In the genomic region with DNA sequence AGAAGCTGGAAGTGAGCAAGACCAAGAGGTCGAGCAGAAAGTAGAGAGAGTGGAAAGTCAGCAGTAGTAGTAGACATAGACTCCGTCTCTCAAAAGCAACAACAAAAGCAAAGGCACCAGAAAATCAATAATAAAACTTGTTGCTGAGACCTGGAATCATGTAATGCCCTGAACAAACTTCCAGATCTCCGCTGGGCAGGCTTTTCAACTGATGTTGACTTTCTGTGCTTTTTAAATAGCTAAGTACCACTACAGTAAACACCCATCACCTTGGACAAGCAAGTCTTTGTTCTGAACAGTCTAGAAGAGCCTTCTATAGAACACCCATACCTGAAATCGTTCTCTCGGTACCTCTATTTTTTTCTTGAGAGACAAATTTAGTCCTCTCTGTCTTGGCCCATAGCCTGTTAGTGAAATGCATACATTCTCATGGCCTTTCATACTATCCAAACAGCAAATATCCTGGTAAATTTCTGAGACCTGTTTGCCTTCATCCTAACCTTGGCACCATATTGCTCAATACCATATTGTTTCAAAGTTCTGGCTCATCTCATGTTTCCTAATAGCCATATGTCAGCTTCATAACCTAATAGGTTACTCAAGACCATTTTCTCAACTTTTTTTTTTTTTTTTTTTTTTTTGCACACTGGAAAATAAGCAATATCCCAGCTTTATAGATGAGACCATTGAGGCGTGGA, we compare ENCODE assay signal across 1 cellular context.
TF ChIP-seq lines count a peak whose summit lies in the region.

No MANE protein-coding gene starts in this region.

TF ChIP-seq in HepG2, 621 proteins besides CTCF, POLR2A, EP300 and RAD21 (continued from another document and continues in another):
- peak; percentile 65 for TF ChIP-seq ARID5B (CRISPR knock-in tag; IDR thresholded peaks at IDR 0.05)
- TF ChIP-seq SOX5 (CRISPR knock-in tag; IDR thresholded peaks at IDR 0.05; ENCODE audit: borderline replicate concordance): peak; percentile 84
- TF ChIP-seq GATAD2A (CRISPR knock-in tag; IDR thresholded peaks at IDR 0.05): peak; percentile 66
- TF ChIP-seq PAXIP1 (CRISPR knock-in tag; conservative IDR thresholded peaks at IDR 0.05): peak; percentile 61
- TF ChIP-seq FOXP4 (CRISPR knock-in tag; IDR thresholded peaks at IDR 0.05): peak; percentile 80
- TF ChIP-seq CREM (IDR thresholded peaks at IDR 0.05): peak; percentile 40; the same call in 1 of the 2 replicates
- TF ChIP-seq CREM (CRISPR knock-in tag; IDR thresholded peaks at IDR 0.05): no peak
- peak; percentile 14; the same call in 1 of the 2 replicates for TF ChIP-seq SMC3 (IDR thresholded peaks at IDR 0.05; ENCODE audit: low read length)
- TF ChIP-seq TCF7 (IDR thresholded peaks at IDR 0.05; ENCODE audit: low read depth): peak; percentile 55
- 0 out of 2 replicates have a peak, but pooled peaks have one; percentile 23 for TF ChIP-seq NR2F6 (IDR thresholded peaks at IDR 0.05)
- no peak for TF ChIP-seq NR2F6 (CRISPR knock-in tag; IDR thresholded peaks at IDR 0.05)
- no peak for TF ChIP-seq MYC (CRISPR knock-in tag; IDR thresholded peaks at IDR 0.05; ENCODE audit: borderline replicate concordance)
- TF ChIP-seq, protein P1, sequence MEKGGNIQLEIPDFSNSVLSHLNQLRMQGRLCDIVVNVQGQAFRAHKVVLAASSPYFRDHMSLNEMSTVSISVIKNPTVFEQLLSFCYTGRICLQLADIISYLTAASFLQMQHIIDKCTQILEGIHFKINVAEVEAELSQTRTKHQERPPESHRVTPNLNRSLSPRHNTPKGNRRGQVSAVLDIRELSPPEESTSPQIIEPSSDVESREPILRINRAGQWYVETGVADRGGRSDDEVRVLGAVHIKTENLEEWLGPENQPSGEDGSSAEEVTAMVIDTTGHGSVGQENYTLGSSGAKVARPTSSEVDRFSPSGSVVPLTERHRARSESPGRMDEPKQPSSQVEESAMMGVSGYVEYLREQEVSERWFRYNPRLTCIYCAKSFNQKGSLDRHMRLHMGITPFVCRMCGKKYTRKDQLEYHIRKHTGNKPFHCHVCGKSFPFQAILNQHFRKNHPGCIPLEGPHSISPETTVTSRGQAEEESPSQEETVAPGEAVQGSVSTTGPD (CRISPR knock-in tag; IDR thresholded peaks at IDR 0.05): peak; percentile 55; the same call in 1 of the 2 replicates
- peak; percentile 98 for TF ChIP-seq CEBPB (IDR thresholded peaks at IDR 0.05; ENCODE audit: borderline replicate concordance, low read depth, low read length)
- TF ChIP-seq ZNF362 (CRISPR knock-in tag; IDR thresholded peaks at IDR 0.05; ENCODE audit: borderline replicate concordance): peak; percentile 81; the same call in 1 of the 2 replicates
- TF ChIP-seq, protein P2, sequence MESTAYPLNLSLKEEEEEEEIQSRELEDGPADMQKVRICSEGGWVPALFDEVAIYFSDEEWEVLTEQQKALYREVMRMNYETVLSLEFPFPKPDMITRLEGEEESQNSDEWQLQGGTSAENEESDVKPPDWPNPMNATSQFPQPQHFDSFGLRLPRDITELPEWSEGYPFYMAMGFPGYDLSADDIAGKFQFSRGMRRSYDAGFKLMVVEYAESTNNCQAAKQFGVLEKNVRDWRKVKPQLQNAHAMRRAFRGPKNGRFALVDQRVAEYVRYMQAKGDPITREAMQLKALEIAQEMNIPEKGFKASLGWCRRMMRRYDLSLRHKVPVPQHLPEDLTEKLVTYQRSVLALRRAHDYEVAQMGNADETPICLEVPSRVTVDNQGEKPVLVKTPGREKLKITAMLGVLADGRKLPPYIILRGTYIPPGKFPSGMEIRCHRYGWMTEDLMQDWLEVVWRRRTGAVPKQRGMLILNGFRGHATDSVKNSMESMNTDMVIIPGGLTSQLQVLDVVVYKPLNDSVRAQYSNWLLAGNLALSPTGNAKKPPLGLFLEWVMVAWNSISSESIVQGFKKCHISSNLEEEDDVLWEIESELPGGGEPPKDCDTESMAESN (CRISPR knock-in tag; conservative IDR thresholded peaks at IDR 0.05): 0 out of 2 replicates have a peak, but pooled peaks have one; percentile 26
- TF ChIP-seq ELF3 (CRISPR knock-in tag; IDR thresholded peaks at IDR 0.05): 0 out of 2 replicates have a peak, but pooled peaks have one; percentile 15
- peak; percentile 63 for TF ChIP-seq FOXA3 (CRISPR knock-in tag; IDR thresholded peaks at IDR 0.05)
- 0 out of 2 replicates have a peak, but pooled peaks have one; percentile 5 for TF ChIP-seq RARA (CRISPR knock-in tag; IDR thresholded peaks at IDR 0.05)
- no peak for TF ChIP-seq CBX2 (IDR thresholded peaks at IDR 0.05; ENCODE audit: low read depth, low read length)
- no peak for TF ChIP-seq CBX2 (CRISPR knock-in tag; IDR thresholded peaks at IDR 0.05; ENCODE audit: low read depth)
- TF ChIP-seq HDAC2 (CRISPR knock-in tag; IDR thresholded peaks at IDR 0.05): 0 out of 2 replicates have a peak, but pooled peaks have one; percentile 31
- TF ChIP-seq ZNF12 (CRISPR knock-in tag; IDR thresholded peaks at IDR 0.05): peak; percentile 31; the same call in 1 of the 2 replicates
- 0 out of 2 replicates have a peak, but pooled peaks have one; percentile 16 for TF ChIP-seq GFI1 (CRISPR knock-in tag; IDR thresholded peaks at IDR 0.05; ENCODE audit: borderline replicate concordance)
- TF ChIP-seq, protein P3, sequence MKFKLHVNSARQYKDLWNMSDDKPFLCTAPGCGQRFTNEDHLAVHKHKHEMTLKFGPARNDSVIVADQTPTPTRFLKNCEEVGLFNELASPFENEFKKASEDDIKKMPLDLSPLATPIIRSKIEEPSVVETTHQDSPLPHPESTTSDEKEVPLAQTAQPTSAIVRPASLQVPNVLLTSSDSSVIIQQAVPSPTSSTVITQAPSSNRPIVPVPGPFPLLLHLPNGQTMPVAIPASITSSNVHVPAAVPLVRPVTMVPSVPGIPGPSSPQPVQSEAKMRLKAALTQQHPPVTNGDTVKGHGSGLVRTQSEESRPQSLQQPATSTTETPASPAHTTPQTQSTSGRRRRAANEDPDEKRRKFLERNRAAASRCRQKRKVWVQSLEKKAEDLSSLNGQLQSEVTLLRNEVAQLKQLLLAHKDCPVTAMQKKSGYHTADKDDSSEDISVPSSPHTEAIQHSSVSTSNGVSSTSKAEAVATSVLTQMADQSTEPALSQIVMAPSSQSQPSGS (CRISPR knock-in tag; IDR thresholded peaks at IDR 0.05): peak; percentile 59; the same call in 1 of the 2 replicates
- TF ChIP-seq SOX13 (IDR thresholded peaks at IDR 0.05): no peak
- TF ChIP-seq SOX13 (CRISPR knock-in tag; conservative IDR thresholded peaks at IDR 0.05 in 1 of 2, IDR thresholded peaks at IDR 0.05 in 1 of 2): peak in 1 of 2 experiments; percentile 88; a peak in 2 of 4 replicates
- TF ChIP-seq ONECUT2 (CRISPR knock-in tag; IDR thresholded peaks at IDR 0.05): peak; percentile 89
- TF ChIP-seq ZSCAN9 (CRISPR knock-in tag; IDR thresholded peaks at IDR 0.05; ENCODE audit: borderline replicate concordance): no peak; the same call in 1 of the 2 replicates
- TF ChIP-seq KDM5A (IDR thresholded peaks at IDR 0.05; ENCODE audit: borderline replicate concordance, low read length): 0 out of 2 replicates have a peak, but pooled peaks have one; percentile 20
- TF ChIP-seq, protein P4, sequence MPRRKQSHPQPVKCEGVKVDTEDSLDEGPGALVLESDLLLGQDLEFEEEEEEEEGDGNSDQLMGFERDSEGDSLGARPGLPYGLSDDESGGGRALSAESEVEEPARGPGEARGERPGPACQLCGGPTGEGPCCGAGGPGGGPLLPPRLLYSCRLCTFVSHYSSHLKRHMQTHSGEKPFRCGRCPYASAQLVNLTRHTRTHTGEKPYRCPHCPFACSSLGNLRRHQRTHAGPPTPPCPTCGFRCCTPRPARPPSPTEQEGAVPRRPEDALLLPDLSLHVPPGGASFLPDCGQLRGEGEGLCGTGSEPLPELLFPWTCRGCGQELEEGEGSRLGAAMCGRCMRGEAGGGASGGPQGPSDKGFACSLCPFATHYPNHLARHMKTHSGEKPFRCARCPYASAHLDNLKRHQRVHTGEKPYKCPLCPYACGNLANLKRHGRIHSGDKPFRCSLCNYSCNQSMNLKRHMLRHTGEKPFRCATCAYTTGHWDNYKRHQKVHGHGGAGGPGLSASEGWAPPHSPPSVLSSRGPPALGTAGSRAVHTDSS (CRISPR knock-in tag; conservative IDR thresholded peaks at IDR 0.05): no peak
- TF ChIP-seq ZNF121 (CRISPR knock-in tag; IDR thresholded peaks at IDR 0.05): no peak
